Comparison of ENCODE assay signal across 9 cellular contexts in genomic region chr19:36149673-36150406, GRCh38. TPM values are rescaled to one million over a fixed set of nuclear protein-coding genes. Genes with fewer than 3 reads are reported as not detected.
DNase-seq lines count a peak whose midpoint lies in the region; ATAC-seq and TF ChIP-seq lines count a peak whose summit lies in the region.
"Had no signal": no experiment of that assay in that cellular context is flagged by ENCODE, and none has a peak within 500 bp of the region (broad histone marks: within the 10 kb centered on the region; RNA-seq: fewer than 3 reads in every experiment).

No MANE protein-coding gene starts in this region.

- H3K9me3 Mint-ChIP-seq in stimulated activated naive CD8-positive, alpha-beta T cell treated with anti-CD3 and anti-CD28 coated beads, Interleukin-15, Interleukin-2, amounts not matched to agents 100 ng/mL and 50 ng/mL, for 24 hours = no peaks in the 10 kb centered on the region
- no peaks in the 10 kb centered on the region for H3K9me3 Mint-ChIP-seq in stimulated activated naive CD8-positive, alpha-beta T cell treated with anti-CD3 and anti-CD28 coated beads, Interleukin-15, amount 100 ng/mL, for 72 hours
- H3K9me3 Mint-ChIP-seq in type B pancreatic cell = no peaks in the 10 kb centered on the region
- H3K9me3 Mint-ChIP-seq: activated B cell treated with CpG ODN at 0.5 μM for 24 hours had no signal

- peaks cover 52% of the 10 kb centered on the region for H3K36me3 Mint-ChIP-seq in stimulated activated naive CD8-positive, alpha-beta T cell treated with anti-CD3 and anti-CD28 coated beads, Interleukin-15, Interleukin-2, amounts not matched to agents 100 ng/mL and 50 ng/mL, for 24 hours (ENCODE audit: low read depth)
- peaks cover 19% of the 10 kb centered on the region for H3K36me3 Mint-ChIP-seq in type B pancreatic cell

- no peak overlapping the region for H3K4me3 ChIP-seq in heart left ventricle

- H3K4me1 ChIP-seq in heart left ventricle = peaks cover 0 to 41% (median 23%) of the 10 kb centered on the region in 12 donors

- no peak for TF ChIP-seq POLR2A in heart left ventricle (IDR thresholded peaks at IDR 0.05)

- no peak for DNase-seq in stimulated activated naive CD8-positive, alpha-beta T cell treated with anti-CD3 and anti-CD28 coated beads, Interleukin-15, amount 100 ng/mL, for 72 hours
- peak in 2 of 5 donors; percentile 36 to 62 for DNase-seq in heart left ventricle
- DNase-seq in type B pancreatic cell (ENCODE audit: extremely low spot score, unreplicated experiment) = no peak
- DNase-seq in MV-4-11 (lab: John Stamatoyannopoulos, UW) = no peak
- DNase-seq: activated B cell treated with CpG ODN at 0.5 μM for 24 hours; activated CD8-positive, alpha-beta memory T cell treated with anti-CD3 and anti-CD28 coated beads, Interleukin-2, amount 50 U/mL, for 4 hours; NCI-H2227 treated with DMSO at 0.1 percent for 48 hours had no signal

- no peaks in the 10 kb centered on the region for H3K9me3 ChIP-seq in heart left ventricle

- TF ChIP-seq CTCF in heart left ventricle (IDR thresholded peaks at IDR 0.05) (no peak), type B pancreatic cell (conservative IDR thresholded peaks at IDR 0.05) (no peak)

- peak overlapping the region; percentile 12 for H3K27ac Mint-ChIP-seq in stimulated activated naive CD8-positive, alpha-beta T cell treated with anti-CD3 and anti-CD28 coated beads, Interleukin-15, Interleukin-2, amounts not matched to agents 100 ng/mL and 50 ng/mL, for 24 hours
- H3K27ac Mint-ChIP-seq in stimulated activated naive CD8-positive, alpha-beta T cell treated with anti-CD3 and anti-CD28 coated beads, Interleukin-15, amount 100 ng/mL, for 72 hours = peak overlapping the region in 1 of 2 donors; percentile 77
- H3K27ac Mint-ChIP-seq in type B pancreatic cell = peak overlapping the region; percentile 18
- H3K27ac Mint-ChIP-seq: activated B cell treated with CpG ODN at 0.5 μM for 24 hours had no signal

- no peaks in the 10 kb centered on the region for H3K27me3 Mint-ChIP-seq in stimulated activated naive CD8-positive, alpha-beta T cell treated with anti-CD3 and anti-CD28 coated beads, Interleukin-15, Interleukin-2, amounts not matched to agents 100 ng/mL and 50 ng/mL, for 24 hours
- no peaks in the 10 kb centered on the region for H3K27me3 Mint-ChIP-seq in stimulated activated naive CD8-positive, alpha-beta T cell treated with anti-CD3 and anti-CD28 coated beads, Interleukin-15, amount 100 ng/mL, for 72 hours
- H3K27me3 Mint-ChIP-seq in type B pancreatic cell = no peaks in the 10 kb centered on the region
- H3K27me3 Mint-ChIP-seq: activated B cell treated with CpG ODN at 0.5 μM for 24 hours had no signal

- H3K27me3 ChIP-seq in heart left ventricle = no peaks in the 10 kb centered on the region

- H3K4me3 Mint-ChIP-seq in stimulated activated naive CD8-positive, alpha-beta T cell treated with anti-CD3 and anti-CD28 coated beads, Interleukin-15, Interleukin-2, amounts not matched to agents 100 ng/mL and 50 ng/mL, for 24 hours = no peak overlapping the region
- H3K4me3 Mint-ChIP-seq in stimulated activated naive CD8-positive, alpha-beta T cell treated with anti-CD3 and anti-CD28 coated beads, Interleukin-15, amount 100 ng/mL, for 72 hours = no peak overlapping the region
- no peak overlapping the region for H3K4me3 Mint-ChIP-seq in type B pancreatic cell
- H3K4me3 Mint-ChIP-seq: activated B cell treated with CpG ODN at 0.5 μM for 24 hours had no signal

- intact Hi-C loops in heart left ventricle (cut with DNase I) = loop anchor here in 1 of 10 donors (10.0 kb wide), 1 partner anchor 395 kb away; the partner anchor contains the start of genes HSPB6 and PROSER3

- ATAC-seq in stimulated activated naive CD8-positive, alpha-beta T cell treated with anti-CD3 and anti-CD28 coated beads, Interleukin-15, amount 100 ng/mL, for 72 hours = no peak
- ATAC-seq in heart left ventricle (peak in 1 of 4 donors; percentile 4), HG02973 (IDR thresholded peaks at IDR 0.05; ENCODE audit: unreplicated experiment) (no peak)

- H3K4me1 Mint-ChIP-seq in stimulated activated naive CD8-positive, alpha-beta T cell treated with anti-CD3 and anti-CD28 coated beads, Interleukin-15, Interleukin-2, amounts not matched to agents 100 ng/mL and 50 ng/mL, for 24 hours (ENCODE audit: low read depth) = no peaks in the 10 kb centered on the region
- no peaks in the 10 kb centered on the region for H3K4me1 Mint-ChIP-seq in stimulated activated naive CD8-positive, alpha-beta T cell treated with anti-CD3 and anti-CD28 coated beads, Interleukin-15, amount 100 ng/mL, for 72 hours
- no peaks in the 10 kb centered on the region for H3K4me1 Mint-ChIP-seq in type B pancreatic cell (ENCODE audit: unreplicated experiment)
- H3K4me1 Mint-ChIP-seq: activated B cell treated with CpG ODN at 0.5 μM for 24 hours had no signal

- WGBS in heart left ventricle, 4 donors = 57 to 62% (median 59%) methylated on average over 11 to 13 of the region's 13 CpGs

- peak overlapping the region in 8 of 12 donors; percentile 15 to 100 (median 99) for H3K27ac ChIP-seq in heart left ventricle

- H3K36me3 ChIP-seq in heart left ventricle = peaks cover 9 to 63% (median 60%) of the 10 kb centered on the region in 9 donors

RNA-seq across cellular contexts. Expression of gene COX7A1, which starts 2.4 kb away (rescaled TPM):
- total RNA-seq in heart left ventricle (1,000 to 10,000 TPM in 7 of 9 donors, 100 to 1,000 TPM in 2; 414 to 2,982 (median 2,187) TPM), type B pancreatic cell (ENCODE audit: low replicate concordance) (not detected in 2 replicates)
- 1,000 to 10,000 TPM in 1 of 2 donors, 100 to 1,000 TPM in 1; 470 to 2,188 TPM for polyA plus RNA-seq in heart left ventricle
- total RNA-seq: activated B cell treated with CpG ODN at 0.5 μM for 24 hours had no signal

RNA-seq across cellular contexts. Expression of gene CAPNS1, which starts 10.0 kb away (rescaled TPM):
- total RNA-seq in heart left ventricle (1,000 to 10,000 TPM in 1 of 9 donors, 100 to 1,000 TPM in 8; 272 to 1,054 (median 860) TPM), type B pancreatic cell (ENCODE audit: low replicate concordance) (426 and 510 TPM in 2 replicates)
- 1,000 to 10,000 TPM in 1 of 2 donors, 100 to 1,000 TPM in 1; 956 to 1,083 TPM for polyA plus RNA-seq in heart left ventricle

RNA-seq across cellular contexts. Expression of gene TBCB, which starts 34.6 kb away (rescaled TPM):
- 100 to 1,000 TPM in 6 of 9 donors, 10 to 100 TPM in 3; 89.8 to 146 (median 111) TPM for total RNA-seq in heart left ventricle
- 100 to 1,000 TPM; 109 to 171 TPM for polyA plus RNA-seq in heart left ventricle
- 106 and 148 TPM in 2 replicates for total RNA-seq in type B pancreatic cell (ENCODE audit: low replicate concordance)

RNA-seq across cellular contexts. Expression of gene POLR2I, which starts 35.2 kb away (rescaled TPM):
- total RNA-seq in heart left ventricle = 100 to 1,000 TPM in 5 of 9 donors, 10 to 100 TPM in 4; 80.4 to 153 (median 107) TPM
- 100 to 1,000 TPM in 1 of 2 donors, 10 to 100 TPM in 1; 93.1 to 180 TPM for polyA plus RNA-seq in heart left ventricle
- 74.7 and 81.7 TPM in 2 replicates for total RNA-seq in type B pancreatic cell (ENCODE audit: low replicate concordance)

RNA-seq across cellular contexts. Expression of gene OVOL3, which starts 38.9 kb away (rescaled TPM):
- not detected for total RNA-seq in heart left ventricle
- polyA plus RNA-seq in heart left ventricle = not detected
- total RNA-seq in type B pancreatic cell (ENCODE audit: low replicate concordance) = not detected in 2 replicates
- total RNA-seq: activated B cell treated with CpG ODN at 0.5 μM for 24 hours had no signal

Comparison
In these comparisons a context has a peak if more than half of its experiments do, and no peak if none do; other contexts are left out.
1. RNA of gene COX7A1, which starts 2.4 kb away (total RNA-seq): 414 to 2,982 TPM in heart left ventricle; not detected in type B pancreatic cell; every median in the first group is over 100 times any median in the second.